ENCODE assay signal across 17 cellular contexts in the genomic region with DNA sequence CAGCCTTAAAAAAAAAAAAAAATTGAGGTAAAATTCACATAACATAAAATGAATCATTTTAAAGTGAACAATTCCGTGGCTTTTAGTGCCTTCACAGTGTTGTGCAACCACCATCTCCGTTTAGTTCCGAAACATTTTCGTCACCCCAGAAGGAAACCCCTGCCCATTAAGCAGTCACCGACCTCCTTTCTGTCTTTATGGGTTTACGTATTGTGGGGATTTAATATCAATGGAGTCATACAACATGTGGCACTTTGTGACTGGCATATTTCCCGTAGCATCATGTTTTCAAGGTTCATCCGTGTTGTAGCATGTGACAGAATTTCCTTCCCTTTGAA.
DNase-seq lines count a peak whose midpoint lies in the region; ATAC-seq and TF ChIP-seq lines count a peak whose summit lies in the region.
"Had no signal": no experiment of that assay in that cellular context is flagged by ENCODE, and none has a peak within 500 bp of the region (broad histone marks: within the 10 kb centered on the region; RNA-seq: fewer than 3 reads in every experiment).

No MANE protein-coding gene starts in this region.

- intact Hi-C loops in CD4-positive, alpha-beta T cell (cut with DNase I, micrococcal nuclease), result no loop called here

- H3K27ac Mint-ChIP-seq in CD4-positive, alpha-beta T cell, result peak overlapping the region; percentile 84
- H3K27ac Mint-ChIP-seq in HFFc6, result peak overlapping the region; percentile 93
- H3K27ac Mint-ChIP-seq in activated naive CD8-positive, alpha-beta T cell, result peak overlapping the region; percentile 54
- H3K27ac Mint-ChIP-seq in naive thymus-derived CD8-positive, alpha-beta T cell, result peak overlapping the region in 8 of 10 donors; percentile 20 to 99 (median 70)
- H3K27ac Mint-ChIP-seq in effector memory CD8-positive, alpha-beta T cell, result peak overlapping the region in 1 of 2 donors; percentile 87

- no peak for TF ChIP-seq POLR2A in erythroblast (IDR thresholded peaks at IDR 0.05; ENCODE audit: low read length)

- CTCF ChIA-PET in CD4-positive, alpha-beta T cell (lab: Charles Lee), result no interaction called here

- TF ChIP-seq CTCF in CD4-positive, alpha-beta T cell (IDR thresholded peaks at IDR 0.05), result no peak
- TF ChIP-seq CTCF in HFFc6 (IDR thresholded peaks at IDR 0.05), result no peak

- ATAC-seq in CD4-positive, alpha-beta T cell (ENCODE audit: poor library complexity), result no peak
- no peak for ATAC-seq in naive thymus-derived CD8-positive, alpha-beta T cell
- no peak for ATAC-seq in effector memory CD8-positive, alpha-beta T cell (replicated peaks)

- H3K9me3 Mint-ChIP-seq in CD4-positive, alpha-beta T cell, result no peaks in the 10 kb centered on the region
- no peaks in the 10 kb centered on the region for H3K9me3 Mint-ChIP-seq in HFFc6
- no peaks in the 10 kb centered on the region for H3K9me3 Mint-ChIP-seq in activated naive CD8-positive, alpha-beta T cell (ENCODE audit: low read depth)
- no peaks in the 10 kb centered on the region for H3K9me3 Mint-ChIP-seq in naive thymus-derived CD8-positive, alpha-beta T cell
- no peaks in the 10 kb centered on the region for H3K9me3 Mint-ChIP-seq in effector memory CD8-positive, alpha-beta T cell

- peaks cover 94% of the 10 kb centered on the region for H3K4me1 Mint-ChIP-seq in CD4-positive, alpha-beta T cell (ENCODE audit: low read depth)
- H3K4me1 Mint-ChIP-seq in HFFc6 (ENCODE audit: low read depth), result peaks cover 59% of the 10 kb centered on the region
- peaks cover 82% of the 10 kb centered on the region for H3K4me1 Mint-ChIP-seq in activated naive CD8-positive, alpha-beta T cell (ENCODE audit: low read depth)
- peaks cover 52 to 96% (median 90%) of the 10 kb centered on the region in 4 donors for H3K4me1 Mint-ChIP-seq in naive thymus-derived CD8-positive, alpha-beta T cell
- H3K4me1 Mint-ChIP-seq in effector memory CD8-positive, alpha-beta T cell (ENCODE audit: low read depth in 2 of 2), result peaks cover 71 to 73% of the 10 kb centered on the region in 2 donors

- POLR2A ChIA-PET in CD4-positive, alpha-beta T cell (lab: Charles Lee), result interaction anchor here (1.2 kb wide), 1 partner anchor 10 kb away, joined by 3 read pairs; no protein-coding TSS in a partner anchor
- POLR2A ChIA-PET in naive thymus-derived CD8-positive, alpha-beta T cell (lab: Charles Lee), result no interaction called here

- no peaks in the 10 kb centered on the region for H3K9me3 ChIP-seq in CD4-positive, alpha-beta T cell (ENCODE audit: control insufficient read depth, low read length)
- H3K9me3 ChIP-seq: BE2C, testis had no signal

- no peaks in the 10 kb centered on the region for H3K27me3 ChIP-seq in CD4-positive, alpha-beta T cell (ENCODE audit: control insufficient read depth, insufficient read depth, low read length)
- H3K27me3 ChIP-seq: BE2C, testis had no signal

- DNase-seq in CD4-positive, alpha-beta T cell, result no peak
- DNase-seq in HFFc6, result no peak
- DNase-seq in naive thymus-derived CD8-positive, alpha-beta T cell, result no peak
- DNase-seq in erythroblast (lab: John Stamatoyannopoulos, UW), result no peak
- no peak for DNase-seq in effector memory CD8-positive, alpha-beta T cell
- no peak for DNase-seq in Ammon's horn (ENCODE audit: low spot score)
- DNase-seq: activated CD8-positive, alpha-beta memory T cell treated with anti-CD3 and anti-CD28 coated beads for 24 hours; activated effector memory CD4-positive, alpha-beta T cell treated with anti-CD3 and anti-CD28 coated beads, Interleukin-2, amount 50 U/mL, for 16 hours; BE2C; DMS153; head of caudate nucleus; islet precursor cell; NCI-H1092 treated with DMSO at 0.1 percent for 48 hours; NCI-H526 treated with DMSO at 0.1 percent for 48 hours; testis had no signal

- no peak overlapping the region for H3K27ac ChIP-seq in CD4-positive, alpha-beta T cell (ENCODE audit: low read depth, low read length)
- H3K27ac ChIP-seq: testis had no signal

- H3K36me3 Mint-ChIP-seq in CD4-positive, alpha-beta T cell (ENCODE audit: low read depth), result no peaks in the 10 kb centered on the region
- no peaks in the 10 kb centered on the region for H3K36me3 Mint-ChIP-seq in HFFc6 (ENCODE audit: low read depth)
- H3K36me3 Mint-ChIP-seq in activated naive CD8-positive, alpha-beta T cell, result no peaks in the 10 kb centered on the region
- peaks cover 0 to 2% (median 0%) of the 10 kb centered on the region in 3 donors for H3K36me3 Mint-ChIP-seq in naive thymus-derived CD8-positive, alpha-beta T cell
- peaks cover 8% of the 10 kb centered on the region for H3K36me3 Mint-ChIP-seq in effector memory CD8-positive, alpha-beta T cell (ENCODE audit: insufficient read depth)

- H3K27me3 Mint-ChIP-seq in CD4-positive, alpha-beta T cell, result no peaks in the 10 kb centered on the region
- no peaks in the 10 kb centered on the region; the same call in 1 of the 2 replicates for H3K27me3 Mint-ChIP-seq in HFFc6 (ENCODE audit: insufficient read depth)
- no peaks in the 10 kb centered on the region for H3K27me3 Mint-ChIP-seq in activated naive CD8-positive, alpha-beta T cell
- H3K27me3 Mint-ChIP-seq in naive thymus-derived CD8-positive, alpha-beta T cell, result no peaks in the 10 kb centered on the region
- no peaks in the 10 kb centered on the region for H3K27me3 Mint-ChIP-seq in effector memory CD8-positive, alpha-beta T cell
- H3K27me3 Mint-ChIP-seq: brain had no signal

- peak overlapping the region; percentile 49 for H3K4me3 Mint-ChIP-seq in CD4-positive, alpha-beta T cell
- H3K4me3 Mint-ChIP-seq in HFFc6, result peak overlapping the region; percentile 68
- no peak overlapping the region for H3K4me3 Mint-ChIP-seq in activated naive CD8-positive, alpha-beta T cell
- peak overlapping the region in 3 of 10 donors; percentile 5 to 30 (median 10) for H3K4me3 Mint-ChIP-seq in naive thymus-derived CD8-positive, alpha-beta T cell
- no peak overlapping the region for H3K4me3 Mint-ChIP-seq in effector memory CD8-positive, alpha-beta T cell
- H3K4me3 Mint-ChIP-seq: brain had no signal

Comparison
In these comparisons a context has a peak if more than half of its experiments do, and no peak if none do; other contexts are left out.
1. H3K4me3 Mint-ChIP-seq: peak in CD4-positive, alpha-beta T cell (single experiment) and HFFc6 (single experiment); none in activated naive CD8-positive, alpha-beta T cell (single experiment) and effector memory CD8-positive, alpha-beta T cell (0 of 2).